20 cellular contexts compared by ENCODE assay signal in the genomic region with DNA sequence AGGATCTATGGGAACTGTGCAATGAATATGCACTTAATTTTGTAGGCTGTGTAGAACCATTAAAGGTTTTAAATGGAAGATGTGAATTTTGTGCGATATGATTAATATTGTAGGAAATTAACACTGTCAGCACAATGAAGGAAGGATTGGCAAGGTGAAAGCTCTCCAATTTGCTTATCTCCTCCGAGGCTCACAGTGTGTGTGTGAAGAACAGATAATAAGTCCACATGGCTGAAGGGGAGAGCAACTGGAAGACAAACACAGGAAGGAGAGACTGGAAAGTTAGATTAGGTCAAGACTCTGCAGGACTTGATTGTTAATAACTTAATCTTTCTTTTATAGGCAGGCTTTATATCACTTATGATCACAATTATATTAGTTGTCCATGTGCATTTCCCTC.
"Had no signal": no experiment of that assay in that cellular context is flagged by ENCODE, and none has a peak within 500 bp of the region (broad histone marks: within the 10 kb centered on the region; RNA-seq: fewer than 3 reads in every experiment).

No MANE protein-coding gene starts in this region.

- H3K4me1 Mint-ChIP-seq: activated CD4-positive, alpha-beta memory T cell treated with anti-CD3 and anti-CD28 coated beads, Interleukin-2, amount 10 ng/mL, durations not matched to agents 7 days and 5 days; memory B cell; nephron progenitor cell; stimulated activated memory B cell treated with anti-CD40 and anti-IgM and Interleukin-4, amounts not matched to agents 10 μg/mL and 1 μg/mL and 100 μg/mL, for 72 hours had no signal

- H3K36me3 ChIP-seq: uterus had no signal

- ATAC-seq: activated T-cell treated with anti-CD3 and anti-CD28 coated beads, Interleukin-2, amount 50 U/mL, for 72 hours; left colon; sciatic nerve; stimulated activated memory B cell treated with anti-CD40 and anti-IgM and Interleukin-4, amounts not matched to agents 10 μg/mL and 1 μg/mL and 100 μg/mL, for 72 hours had no signal

- H3K4me3 Mint-ChIP-seq: activated CD4-positive, alpha-beta memory T cell treated with anti-CD3 and anti-CD28 coated beads, Interleukin-2, amount 10 ng/mL, durations not matched to agents 7 days and 5 days; activated naive CD4-positive, alpha-beta T cell treated with anti-CD3 and anti-CD28 coated beads for 36 hours; activated T-cell treated with anti-CD3 and anti-CD28 coated beads, Interleukin-2, amount 50 U/mL, for 72 hours; memory B cell; nephron progenitor cell; stimulated activated memory B cell treated with anti-CD40 and anti-IgM and Interleukin-4, amounts not matched to agents 10 μg/mL and 1 μg/mL and 100 μg/mL, for 72 hours had no signal

- DNase-seq: activated CD4-positive, alpha-beta memory T cell treated with anti-CD3 and anti-CD28 coated beads, Interleukin-2, amount 10 ng/mL, durations not matched to agents 7 days and 5 days; activated CD4-positive, alpha-beta T cell treated with anti-CD3 and anti-CD28 coated beads for 48 hours; activated effector memory CD4-positive, alpha-beta T cell treated with Interleukin-2 at 50 U/mL for 16 hours; activated naive CD4-positive, alpha-beta T cell treated with anti-CD3 and anti-CD28 coated beads for 36 hours; activated T-cell treated with anti-CD3 and anti-CD28 coated beads, Interleukin-2, amount 50 U/mL, for 72 hours; cerebellar nuclear complex; foreskin fibroblast; left colon; nephron progenitor cell; nucleus accumbens; small intestine; stimulated activated CD4-positive, alpha-beta T cell treated with anti-CD3 and anti-CD28 coated beads, Interleukin-2, amount 100 ng/mL, for 24 hours; T-helper 9 cell; trophoblast cell; uterus had no signal

- H3K4me1 ChIP-seq: uterus had no signal

- H3K27me3 ChIP-seq: uterus had no signal

- H3K27ac Mint-ChIP-seq: activated CD4-positive, alpha-beta memory T cell treated with anti-CD3 and anti-CD28 coated beads, Interleukin-2, amount 10 ng/mL, durations not matched to agents 7 days and 5 days; activated naive CD4-positive, alpha-beta T cell treated with anti-CD3 and anti-CD28 coated beads for 36 hours; activated T-cell treated with anti-CD3 and anti-CD28 coated beads, Interleukin-2, amount 50 U/mL, for 72 hours; memory B cell; nephron progenitor cell; stimulated activated memory B cell treated with anti-CD40 and anti-IgM and Interleukin-4, amounts not matched to agents 10 μg/mL and 1 μg/mL and 100 μg/mL, for 72 hours had no signal

- H3K4me3 ChIP-seq: uterus had no signal

- H3K9me3 ChIP-seq: uterus had no signal

- FAIRE-seq: endometrium, keratinocyte, small intestine had no signal

- H3K9me3 Mint-ChIP-seq: activated CD4-positive, alpha-beta memory T cell treated with anti-CD3 and anti-CD28 coated beads, Interleukin-2, amount 10 ng/mL, durations not matched to agents 7 days and 5 days; activated naive CD4-positive, alpha-beta T cell treated with anti-CD3 and anti-CD28 coated beads for 36 hours; activated T-cell treated with anti-CD3 and anti-CD28 coated beads, Interleukin-2, amount 50 U/mL, for 72 hours; memory B cell; nephron progenitor cell; stimulated activated memory B cell treated with anti-CD40 and anti-IgM and Interleukin-4, amounts not matched to agents 10 μg/mL and 1 μg/mL and 100 μg/mL, for 72 hours had no signal

- H3K27me3 Mint-ChIP-seq: activated CD4-positive, alpha-beta memory T cell treated with anti-CD3 and anti-CD28 coated beads, Interleukin-2, amount 10 ng/mL, durations not matched to agents 7 days and 5 days; memory B cell; stimulated activated memory B cell treated with anti-CD40 and anti-IgM and Interleukin-4, amounts not matched to agents 10 μg/mL and 1 μg/mL and 100 μg/mL, for 72 hours had no signal

- H3K27ac ChIP-seq: uterus had no signal
